Comparison of ENCODE assay signal across 8 cellular contexts in the genomic region with DNA sequence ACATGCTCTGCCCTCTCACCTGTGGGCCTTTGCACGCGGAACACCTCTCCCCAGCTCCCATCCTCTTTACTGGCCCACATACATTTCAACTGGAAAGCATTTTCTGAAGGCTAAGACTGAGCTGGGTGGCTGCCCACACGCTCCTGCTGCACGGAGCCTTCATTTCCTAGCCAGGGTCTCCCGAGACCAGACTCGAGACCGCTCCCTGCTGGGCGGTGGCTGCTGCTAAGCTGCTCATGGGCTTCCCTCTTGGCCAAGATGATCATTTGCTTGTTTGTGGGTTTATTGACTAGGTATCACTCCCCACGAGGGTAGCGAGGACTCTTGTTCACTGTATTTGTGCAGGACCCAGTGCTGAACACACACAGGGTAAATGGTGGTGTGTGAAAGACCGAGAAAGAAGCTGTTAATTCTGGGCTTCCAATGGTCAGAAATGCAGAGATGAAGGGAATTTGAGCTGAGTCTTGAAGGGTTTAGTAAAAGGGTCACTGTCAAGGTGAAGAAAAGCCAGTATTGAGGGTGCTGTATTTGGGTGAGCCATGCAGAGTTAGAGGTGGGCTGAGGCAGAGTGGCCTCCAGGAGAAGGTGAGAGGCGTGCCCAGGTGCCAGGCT. TPM values are rescaled to one million over a fixed set of nuclear protein-coding genes. Genes with fewer than 3 reads are reported as not detected.
DNase-seq lines count a peak whose midpoint lies in the region; ATAC-seq and TF ChIP-seq lines count a peak whose summit lies in the region.

No MANE protein-coding gene starts in this region.

- H3K9ac ChIP-seq in HUES64 (ENCODE audit: low read depth, low read length) = peak overlapping the region; percentile 84
- peak overlapping the region; percentile 76 for H3K9ac ChIP-seq in SU-DHL-6 (ENCODE audit: low read length)
- peak overlapping the region; percentile 93 for H3K9ac ChIP-seq in adipocyte (ENCODE audit: low read length)

- H3K27ac ChIP-seq in ACC112 (ENCODE audit: low read depth, low read length) (peak overlapping the region; percentile 40; the same call in 1 of the 2 replicates), HUES64 (ENCODE audit: low read depth, low read length) (no peak overlapping the region), SU-DHL-6 (ENCODE audit: low read depth, low read length) (0 out of 2 replicates have a peak overlapping the region, but pooled peaks have one; percentile 23), prostate gland (peak overlapping the region; percentile 78 to 79), upper lobe of right lung (peak overlapping the region; percentile 92)

- TF ChIP-seq POLR2A in prostate gland (IDR thresholded peaks at IDR 0.05) = no peak

- peaks cover 7% of the 10 kb centered on the region for H3K4me1 ChIP-seq in ACC112 (ENCODE audit: control insufficient read depth, insufficient read depth, low read length, unreplicated experiment)
- peaks cover 4% of the 10 kb centered on the region; the same call in 1 of the 2 replicates for H3K4me1 ChIP-seq in HUES64 (ENCODE audit: insufficient read depth, low read length)
- peaks cover 19% of the 10 kb centered on the region for H3K4me1 ChIP-seq in adipocyte (ENCODE audit: control insufficient read depth, insufficient read depth, low read length)
- H3K4me1 ChIP-seq in prostate gland (replicated peaks) = peaks cover 3% of the 10 kb centered on the region
- peaks cover 38% of the 10 kb centered on the region for H3K4me1 ChIP-seq in upper lobe of right lung

- peak overlapping the region; percentile 70 for H3K4me2 ChIP-seq in SU-DHL-6 (ENCODE audit: low read depth, low read length, poor library complexity, severe bottlenecking)

- ATAC-seq in GM18499 (IDR thresholded peaks at IDR 0.05; ENCODE audit: insufficient read depth, unreplicated experiment) (peak; percentile 27), left ventricle myocardium superior (peak; percentile 75), upper lobe of right lung (peak; percentile 70)

- peak; percentile 90 for TF ChIP-seq CTCF in SU-DHL-6 (IDR thresholded peaks at IDR 0.05; ENCODE audit: insufficient read depth, low read length, poor library complexity, severe bottlenecking)
- TF ChIP-seq CTCF in prostate gland (IDR thresholded peaks at IDR 0.05) = peak; percentile 21 to 71 (median 60)
- peak; percentile 72 for TF ChIP-seq CTCF in upper lobe of right lung (IDR thresholded peaks at IDR 0.05)

- H3K9me2 ChIP-seq in SU-DHL-6 (replicated peaks; ENCODE audit: insufficient read depth, low read length) = no peaks in the 10 kb centered on the region

- 20% methylated on average over 12 of the region's 12 CpGs for WGBS in HUES64
- 14% methylated on average over 12 of the region's 12 CpGs for WGBS in prostate gland

- H3K9me3 ChIP-seq in HUES64 (ENCODE audit: insufficient read depth, low read depth, low read length) (no peaks in the 10 kb centered on the region), SU-DHL-6 (ENCODE audit: insufficient read depth, low read length) (no peaks in the 10 kb centered on the region), adipocyte (ENCODE audit: control insufficient read depth, low read length) (no peaks in the 10 kb centered on the region), prostate gland (no peaks in the 10 kb centered on the region), upper lobe of right lung (no peaks in the 10 kb centered on the region)

- H3K4me3 ChIP-seq in ACC112 (ENCODE audit: low read depth, low read length) = peak overlapping the region; percentile 84
- H3K4me3 ChIP-seq in HUES64 (ENCODE audit: low read length) = peak overlapping the region; percentile 76
- H3K4me3 ChIP-seq in SU-DHL-6 (ENCODE audit: insufficient read depth, low read length, poor library complexity, severe bottlenecking) = peak overlapping the region; percentile 69
- peak overlapping the region; percentile 99 for H3K4me3 ChIP-seq in adipocyte (ENCODE audit: low read length)
- peak overlapping the region; percentile 82 to 93 for H3K4me3 ChIP-seq in prostate gland
- H3K4me3 ChIP-seq in upper lobe of right lung = peak overlapping the region; percentile 100

- peaks cover 3% of the 10 kb centered on the region; the same call in 1 of the 2 replicates for H3K36me3 ChIP-seq in ACC112 (ENCODE audit: insufficient read depth, low read length)
- H3K36me3 ChIP-seq in HUES64 (ENCODE audit: insufficient read depth, low read length) = peaks cover 45% of the 10 kb centered on the region
- H3K36me3 ChIP-seq in SU-DHL-6 (ENCODE audit: low read length) = no peaks in the 10 kb centered on the region
- peaks cover 36% of the 10 kb centered on the region for H3K36me3 ChIP-seq in adipocyte (ENCODE audit: control insufficient read depth, insufficient read depth, low read length, severe bottlenecking)
- peaks cover 0 to 23% of the 10 kb centered on the region in 2 donors for H3K36me3 ChIP-seq in prostate gland
- peaks cover 42% of the 10 kb centered on the region for H3K36me3 ChIP-seq in upper lobe of right lung

- H3F3A ChIP-seq in SU-DHL-6 (ENCODE audit: insufficient read depth) = peaks cover 7% of the 10 kb centered on the region

- intact Hi-C loops in left ventricle myocardium superior (cut with micrococcal nuclease) = no loop called here
- intact Hi-C loops in prostate gland (cut with DNase I) = loop anchor here (2.0 to 5.0 kb wide), 2 partner anchors 45 to 359 kb away; a partner anchor contains a TSS
- intact Hi-C loops in upper lobe of right lung (cut with DNase I) = no loop called here

- H4K20me1 ChIP-seq in SU-DHL-6 (ENCODE audit: low read depth, low read length) = no peaks in the 10 kb centered on the region

- peak; percentile 84 for DNase-seq in adipocyte (ENCODE audit: low read depth)
- DNase-seq in left ventricle myocardium superior = peak; percentile 87
- DNase-seq in prostate gland (ENCODE audit: low spot score) = peak; percentile 66
- peak; percentile 91 for DNase-seq in upper lobe of right lung

- H3K79me2 ChIP-seq in ACC112 (ENCODE audit: control insufficient read depth, insufficient read depth, low read length, unreplicated experiment) (peaks cover 23% of the 10 kb centered on the region), SU-DHL-6 (ENCODE audit: insufficient read depth, low read length) (peaks cover 4% of the 10 kb centered on the region)

- H2AFZ ChIP-seq in ACC112 (ENCODE audit: low read length, unreplicated experiment) = peak overlapping the region; percentile 84
- H2AFZ ChIP-seq in SU-DHL-6 (ENCODE audit: low read depth, low read length, severe bottlenecking) = peak overlapping the region; percentile 69

- no peaks in the 10 kb centered on the region for H3K27me3 ChIP-seq in ACC112 (ENCODE audit: insufficient read depth, low read length)
- no peaks in the 10 kb centered on the region for H3K27me3 ChIP-seq in HUES64 (ENCODE audit: insufficient read depth, low read length)
- no peaks in the 10 kb centered on the region for H3K27me3 ChIP-seq in SU-DHL-6 (ENCODE audit: low read length)
- no peaks in the 10 kb centered on the region for H3K27me3 ChIP-seq in adipocyte (replicated peaks; ENCODE audit: control insufficient read depth, insufficient read depth, low read length)
- H3K27me3 ChIP-seq in prostate gland (replicated peaks; ENCODE audit: insufficient read depth) = no peaks in the 10 kb centered on the region
- H3K27me3 ChIP-seq in upper lobe of right lung = no peaks in the 10 kb centered on the region

RNA-seq across cellular contexts. Expression of a gene that starts 0.9 kb away (rescaled TPM):
- polyA plus RNA-seq in HUES64 (2013, experiment 1 of 2) = 106 TPM
- polyA plus RNA-seq in HUES64 (2013, experiment 2 of 2) = 92.3 TPM
- 59.0 TPM for total RNA-seq in left ventricle myocardium superior
- total RNA-seq in prostate gland = 10 to 100 TPM; 23.7 to 38.9 TPM
- 43.9 TPM for total RNA-seq in upper lobe of right lung

RNA-seq across cellular contexts. Expression of a gene that starts 1.1 kb away (rescaled TPM):
- polyA plus RNA-seq in HUES64 (2013, experiment 1 of 2) = 12.7 TPM
- 11.3 TPM for polyA plus RNA-seq in HUES64 (2013, experiment 2 of 2)
- total RNA-seq in left ventricle myocardium superior = 14.6 TPM
- 10 to 100 TPM; 20.4 to 75.1 TPM for total RNA-seq in prostate gland
- 32.8 TPM for total RNA-seq in upper lobe of right lung

RNA-seq across cellular contexts. Expression of a gene that starts 8.6 kb away (rescaled TPM):
- polyA plus RNA-seq in HUES64 (2013, experiment 1 of 2) = not detected
- polyA plus RNA-seq in HUES64 (2013, experiment 2 of 2) = not detected
- total RNA-seq in left ventricle myocardium superior (not detected), prostate gland (1 to 10 TPM in 1 of 2 donors, not detected in 1; 4.1 TPM), upper lobe of right lung (not detected)

RNA-seq across cellular contexts. Expression of a gene that starts 46.1 kb away (rescaled TPM):
- 176 TPM for polyA plus RNA-seq in HUES64 (2013, experiment 1 of 2)
- polyA plus RNA-seq in HUES64 (2013, experiment 2 of 2) = 175 TPM
- total RNA-seq in left ventricle myocardium superior = 40.9 TPM
- 100 to 1,000 TPM; 165 to 211 TPM for total RNA-seq in prostate gland
- total RNA-seq in upper lobe of right lung = 85.2 TPM

RNA-seq across cellular contexts. Expression of a gene that starts 54.2 kb away (rescaled TPM):
- polyA plus RNA-seq in HUES64 (2013, experiment 1 of 2) = 57.1 TPM
- 46.1 TPM for polyA plus RNA-seq in HUES64 (2013, experiment 2 of 2)
- total RNA-seq in left ventricle myocardium superior (0.97 TPM), prostate gland (1 to 10 TPM; 4.3 to 7.6 TPM), upper lobe of right lung (1.0 TPM)
